In the genomic region with DNA sequence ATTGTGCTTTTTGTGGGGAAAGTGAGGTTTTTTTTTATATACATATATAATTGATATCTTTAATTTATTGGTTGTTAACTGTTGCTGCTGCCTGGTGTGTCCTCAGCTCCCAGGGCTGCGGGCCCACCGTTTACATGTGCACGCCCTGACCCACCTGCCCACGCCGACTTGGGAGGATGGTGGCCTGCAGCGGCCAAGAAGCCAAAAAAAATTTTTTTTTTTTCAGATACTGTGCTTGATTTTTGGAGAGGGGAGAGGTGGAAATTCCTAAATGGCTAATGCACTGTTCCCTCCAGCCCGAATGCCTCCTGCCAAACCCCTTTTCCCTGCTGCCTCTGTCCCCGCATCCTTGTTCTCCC, we compare ENCODE assay signal across 32 cellular contexts. TPM values are rescaled to one million over a fixed set of nuclear protein-coding genes. Genes with fewer than 3 reads are reported as not detected.
"Had no signal": no experiment of that assay in that cellular context is flagged by ENCODE, and none has a peak within 500 bp of the region (broad histone marks: within the 10 kb centered on the region; RNA-seq: fewer than 3 reads in every experiment).

No MANE protein-coding gene starts in this region.

- H3K4me3 Mint-ChIP-seq: activated B cell treated with CpG ODN at 0.5 μM for 24 hours; activated CD4-positive, alpha-beta memory T cell treated with anti-CD3 and anti-CD28 coated beads for 36 hours; activated naive CD4-positive, alpha-beta T cell treated with anti-CD3 and anti-CD28 coated beads for 36 hours; activated T-cell treated with anti-CD3 and anti-CD28 coated beads, Interleukin-2, amount 50 U/mL, for 4 hours; activated T-helper 1 cell treated with anti-CD3 and anti-CD28 coated beads, Interleukin-12 subunit alpha, Interleukin-12 subunit beta, Interleukin-2, Interleukin-4 antibody, amounts not matched to agents 30 ng/mL and 10 ng/mL and 1 ng/mL, durations not matched to agents 14 hours and 24 hours and 36 hours had no signal

- H3K9me3 ChIP-seq: adrenal gland, MG63 had no signal

- H3K27me3 ChIP-seq: adrenal gland, brain microvascular endothelial cell, MG63 had no signal

- H3K9me3 Mint-ChIP-seq: activated B cell treated with CpG ODN at 0.5 μM for 24 hours; activated CD4-positive, alpha-beta memory T cell treated with anti-CD3 and anti-CD28 coated beads for 36 hours; activated naive CD4-positive, alpha-beta T cell treated with anti-CD3 and anti-CD28 coated beads for 36 hours; activated T-cell treated with anti-CD3 and anti-CD28 coated beads, Interleukin-2, amount 50 U/mL, for 4 hours; activated T-helper 1 cell treated with anti-CD3 and anti-CD28 coated beads, Interleukin-12 subunit alpha, Interleukin-12 subunit beta, Interleukin-2, Interleukin-4 antibody, amounts not matched to agents 30 ng/mL and 10 ng/mL and 1 ng/mL, durations not matched to agents 14 hours and 24 hours and 36 hours had no signal

- H3K4me3 ChIP-seq: adrenal gland, MG63 had no signal

- DNase-seq: activated B cell treated with CpG ODN at 0.5 μM for 24 hours; activated CD4-positive, alpha-beta memory T cell treated with anti-CD3 and anti-CD28 coated beads for 36 hours; activated CD4-positive, alpha-beta T cell treated with anti-CD3 and anti-CD28 coated beads for 4 hours; activated CD4-positive, alpha-beta T cell treated with anti-CD3 and anti-CD28 coated beads, Interleukin-2, amount 50 U/mL, for 1 hour; activated CD4-positive, CD25-positive, alpha-beta regulatory T cell treated with anti-CD3 and anti-CD28 coated beads, Interleukin-2, amount 50 U/mL, for 72 hours; activated CD8-positive, alpha-beta memory T cell treated with anti-CD3 and anti-CD28 coated beads, Interleukin-2, amount 50 U/mL, for 4 hours; activated gamma-delta T cell treated with Interleukin-2 at 50 U/mL for 16 hours; activated naive CD4-positive, alpha-beta T cell treated with anti-CD3 and anti-CD28 coated beads for 36 hours; activated T-cell treated with anti-CD3 and anti-CD28 coated beads for 4 hours; activated T-cell treated with anti-CD3 and anti-CD28 coated beads, Interleukin-2, amount 50 U/mL, for 4 hours; brain microvascular endothelial cell; central memory CD4-positive, alpha-beta T cell; Kasumi-1; KG1; MG63; NCI-H1048; NCI-H1105 treated with DMSO at 0.1 percent for 48 hours; NCI-H1436; NCI-H1694; NCI-H2029; NCI-H345; NCI-H524 treated with DMSO at 0.1 percent for 48 hours; RPMI8226; SIG-M5; T-helper 1 cell; T-helper 2 cell; T-helper 9 cell had no signal

- H3K27ac ChIP-seq: brain microvascular endothelial cell, VCaP had no signal

- H3K36me3 ChIP-seq: adrenal gland had no signal

- H3K27ac Mint-ChIP-seq: activated B cell treated with CpG ODN at 0.5 μM for 24 hours; activated CD4-positive, alpha-beta memory T cell treated with anti-CD3 and anti-CD28 coated beads for 36 hours; activated naive CD4-positive, alpha-beta T cell treated with anti-CD3 and anti-CD28 coated beads for 36 hours; activated T-helper 1 cell treated with anti-CD3 and anti-CD28 coated beads, Interleukin-12 subunit alpha, Interleukin-12 subunit beta, Interleukin-2, Interleukin-4 antibody, amounts not matched to agents 30 ng/mL and 10 ng/mL and 1 ng/mL, durations not matched to agents 14 hours and 24 hours and 36 hours had no signal

- H3K27me3 Mint-ChIP-seq: activated CD4-positive, alpha-beta memory T cell treated with anti-CD3 and anti-CD28 coated beads for 36 hours had no signal

RNA-seq across cellular contexts. Expression of gene HMCN2, which starts 32.0 kb away (rescaled TPM):
- total RNA-seq: activated B cell treated with CpG ODN at 0.5 μM for 24 hours; activated CD4-positive, alpha-beta memory T cell treated with anti-CD3 and anti-CD28 coated beads for 36 hours; activated naive CD4-positive, alpha-beta T cell treated with anti-CD3 and anti-CD28 coated beads for 36 hours; activated naive CD4-positive, alpha-beta T cell treated with anti-CD3 and anti-CD28 coated beads, Interleukin-2, amount 50 U/mL, for 72 hours; activated T-helper 1 cell treated with anti-CD3 and anti-CD28 coated beads, Interleukin-12 subunit alpha, Interleukin-12 subunit beta, Interleukin-2, Interleukin-4 antibody, amounts not matched to agents 30 ng/mL and 10 ng/mL and 1 ng/mL, durations not matched to agents 14 hours and 24 hours and 36 hours; SK-MEL-5 had no signal
